Comparison of ENCODE assay signal across 1 cellular context in the genomic region with DNA sequence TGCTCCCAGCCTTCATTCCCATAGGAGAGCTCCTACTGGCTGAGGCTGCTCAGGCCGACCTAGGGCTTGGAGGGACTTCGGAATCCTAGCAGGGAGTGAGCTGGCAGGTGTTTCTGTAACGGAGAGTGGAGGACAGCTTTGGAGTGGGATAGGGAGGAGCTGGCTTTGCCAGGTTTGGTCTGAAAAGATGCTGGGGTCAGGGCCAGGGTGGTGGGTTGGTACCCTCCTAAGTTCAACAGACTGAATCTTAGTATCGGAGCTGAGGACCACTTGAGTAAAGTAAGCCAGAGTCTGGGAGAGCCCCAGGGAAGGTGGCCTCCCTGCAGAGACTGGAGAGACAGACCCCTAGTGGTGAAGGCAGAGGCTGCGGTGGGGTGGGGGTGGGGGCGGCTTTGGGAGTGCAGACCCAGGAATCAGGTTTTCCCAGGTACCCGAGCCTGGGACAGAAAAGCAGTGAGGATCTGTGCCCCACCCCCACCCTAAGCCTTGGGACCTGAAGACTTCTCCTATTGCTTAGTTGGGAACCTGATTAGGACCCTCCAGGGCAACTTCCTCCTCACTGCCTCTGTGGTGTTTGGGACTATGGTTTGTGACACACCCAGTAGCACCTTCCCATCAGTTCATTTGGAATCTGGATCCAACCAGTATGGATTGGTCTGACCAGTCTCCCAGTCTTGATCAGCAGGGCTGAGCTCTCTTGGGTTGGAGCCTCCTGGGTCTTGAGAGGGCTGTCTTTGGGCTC.
A peak's percentile ranks its signal among the peaks of the same experiment; 100 is the strongest.
TF ChIP-seq lines count a peak whose summit lies in the region.

No MANE protein-coding gene starts in this region.

TF ChIP-seq in GM12878, 131 proteins besides CTCF, POLR2A, EP300 and RAD21 (continues in another document):
- no peak for TF ChIP-seq MEF2B (IDR thresholded peaks at IDR 0.05; ENCODE audit: partially characterized antibody, poor library complexity, severe bottlenecking)
- TF ChIP-seq USF1 (IDR thresholded peaks at IDR 0.05; ENCODE audit: borderline replicate concordance, extremely low read length, insufficient read depth, low read depth, low read length): no peak
- TF ChIP-seq RUNX3 (IDR thresholded peaks at IDR 0.05; ENCODE audit: low read length): peak; percentile 78
- peak; percentile 45; the same call in 1 of the 2 replicates for TF ChIP-seq GATAD2B (conservative IDR thresholded peaks at IDR 0.05; ENCODE audit: low read depth)
- peak; percentile 27 to 51 for TF ChIP-seq IKZF2 (IDR thresholded peaks at IDR 0.05)
- TF ChIP-seq SMAD5 (IDR thresholded peaks at IDR 0.05; ENCODE audit: low read depth): no peak
- no peak for TF ChIP-seq PKNOX1 (IDR thresholded peaks at IDR 0.05)
- no peak for TF ChIP-seq TARDBP (IDR thresholded peaks at IDR 0.05; ENCODE audit: borderline replicate concordance)
- TF ChIP-seq IKZF1 (conservative IDR thresholded peaks at IDR 0.05): peak; percentile 47; the same call in 1 of the 2 replicates
- no peak for TF ChIP-seq CBX5 (IDR thresholded peaks at IDR 0.05; ENCODE audit: low read depth)
- no peak for TF ChIP-seq TCF12 (IDR thresholded peaks at IDR 0.05; ENCODE audit: low read depth, low read length)
- TF ChIP-seq, protein P1, sequence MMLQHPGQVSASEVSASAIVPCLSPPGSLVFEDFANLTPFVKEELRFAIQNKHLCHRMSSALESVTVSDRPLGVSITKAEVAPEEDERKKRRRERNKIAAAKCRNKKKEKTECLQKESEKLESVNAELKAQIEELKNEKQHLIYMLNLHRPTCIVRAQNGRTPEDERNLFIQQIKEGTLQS (IDR thresholded peaks at IDR 0.05; ENCODE audit: borderline replicate concordance, extremely low read depth, low read depth, low read length): no peak
- no peak for TF ChIP-seq ZNF384 (IDR thresholded peaks at IDR 0.05; ENCODE audit: borderline replicate concordance, low read depth, low read length)
- TF ChIP-seq KLF5 (IDR thresholded peaks at IDR 0.05; ENCODE audit: partially characterized antibody): no peak
- no peak for TF ChIP-seq CREB1 (IDR thresholded peaks at IDR 0.05; ENCODE audit: low read depth)
- TF ChIP-seq CREM (IDR thresholded peaks at IDR 0.05; ENCODE audit: low read depth): no peak
- peak in 1 of 2 experiments; percentile 47; a peak in 2 of 3 replicates for TF ChIP-seq EGR1 (IDR thresholded peaks at IDR 0.05; ENCODE audit: borderline replicate concordance in 1 of 2, low read depth in 2 of 2, low read length in 2 of 2)
- peak; percentile 41; the same call in 1 of the 2 replicates for TF ChIP-seq YY1 (IDR thresholded peaks at IDR 0.05; ENCODE audit: low read depth, low read length)
- TF ChIP-seq RBBP5 (conservative IDR thresholded peaks at IDR 0.05): no peak
- TF ChIP-seq, protein P2, sequence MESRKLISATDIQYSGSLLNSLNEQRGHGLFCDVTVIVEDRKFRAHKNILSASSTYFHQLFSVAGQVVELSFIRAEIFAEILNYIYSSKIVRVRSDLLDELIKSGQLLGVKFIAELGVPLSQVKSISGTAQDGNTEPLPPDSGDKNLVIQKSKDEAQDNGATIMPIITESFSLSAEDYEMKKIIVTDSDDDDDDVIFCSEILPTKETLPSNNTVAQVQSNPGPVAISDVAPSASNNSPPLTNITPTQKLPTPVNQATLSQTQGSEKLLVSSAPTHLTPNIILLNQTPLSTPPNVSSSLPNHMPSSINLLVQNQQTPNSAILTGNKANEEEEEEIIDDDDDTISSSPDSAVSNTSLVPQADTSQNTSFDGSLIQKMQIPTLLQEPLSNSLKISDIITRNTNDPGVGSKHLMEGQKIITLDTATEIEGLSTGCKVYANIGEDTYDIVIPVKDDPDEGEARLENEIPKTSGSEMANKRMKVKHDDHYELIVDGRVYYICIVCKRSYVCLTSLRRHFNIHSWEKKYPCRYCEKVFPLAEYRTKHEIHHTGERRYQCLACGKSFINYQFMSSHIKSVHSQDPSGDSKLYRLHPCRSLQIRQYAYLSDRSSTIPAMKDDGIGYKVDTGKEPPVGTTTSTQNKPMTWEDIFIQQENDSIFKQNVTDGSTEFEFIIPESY (IDR thresholded peaks at IDR 0.05): no peak
- TF ChIP-seq E2F4 (IDR thresholded peaks at IDR 0.05; ENCODE audit: low read depth, low read length): no peak
- 0 out of 2 replicates have a peak, but pooled peaks have one; percentile 18 for TF ChIP-seq NBN (IDR thresholded peaks at IDR 0.05)
- TF ChIP-seq SMARCA5 (IDR thresholded peaks at IDR 0.05): no peak; the same call in 1 of the 2 replicates
- TF ChIP-seq, protein P3, sequence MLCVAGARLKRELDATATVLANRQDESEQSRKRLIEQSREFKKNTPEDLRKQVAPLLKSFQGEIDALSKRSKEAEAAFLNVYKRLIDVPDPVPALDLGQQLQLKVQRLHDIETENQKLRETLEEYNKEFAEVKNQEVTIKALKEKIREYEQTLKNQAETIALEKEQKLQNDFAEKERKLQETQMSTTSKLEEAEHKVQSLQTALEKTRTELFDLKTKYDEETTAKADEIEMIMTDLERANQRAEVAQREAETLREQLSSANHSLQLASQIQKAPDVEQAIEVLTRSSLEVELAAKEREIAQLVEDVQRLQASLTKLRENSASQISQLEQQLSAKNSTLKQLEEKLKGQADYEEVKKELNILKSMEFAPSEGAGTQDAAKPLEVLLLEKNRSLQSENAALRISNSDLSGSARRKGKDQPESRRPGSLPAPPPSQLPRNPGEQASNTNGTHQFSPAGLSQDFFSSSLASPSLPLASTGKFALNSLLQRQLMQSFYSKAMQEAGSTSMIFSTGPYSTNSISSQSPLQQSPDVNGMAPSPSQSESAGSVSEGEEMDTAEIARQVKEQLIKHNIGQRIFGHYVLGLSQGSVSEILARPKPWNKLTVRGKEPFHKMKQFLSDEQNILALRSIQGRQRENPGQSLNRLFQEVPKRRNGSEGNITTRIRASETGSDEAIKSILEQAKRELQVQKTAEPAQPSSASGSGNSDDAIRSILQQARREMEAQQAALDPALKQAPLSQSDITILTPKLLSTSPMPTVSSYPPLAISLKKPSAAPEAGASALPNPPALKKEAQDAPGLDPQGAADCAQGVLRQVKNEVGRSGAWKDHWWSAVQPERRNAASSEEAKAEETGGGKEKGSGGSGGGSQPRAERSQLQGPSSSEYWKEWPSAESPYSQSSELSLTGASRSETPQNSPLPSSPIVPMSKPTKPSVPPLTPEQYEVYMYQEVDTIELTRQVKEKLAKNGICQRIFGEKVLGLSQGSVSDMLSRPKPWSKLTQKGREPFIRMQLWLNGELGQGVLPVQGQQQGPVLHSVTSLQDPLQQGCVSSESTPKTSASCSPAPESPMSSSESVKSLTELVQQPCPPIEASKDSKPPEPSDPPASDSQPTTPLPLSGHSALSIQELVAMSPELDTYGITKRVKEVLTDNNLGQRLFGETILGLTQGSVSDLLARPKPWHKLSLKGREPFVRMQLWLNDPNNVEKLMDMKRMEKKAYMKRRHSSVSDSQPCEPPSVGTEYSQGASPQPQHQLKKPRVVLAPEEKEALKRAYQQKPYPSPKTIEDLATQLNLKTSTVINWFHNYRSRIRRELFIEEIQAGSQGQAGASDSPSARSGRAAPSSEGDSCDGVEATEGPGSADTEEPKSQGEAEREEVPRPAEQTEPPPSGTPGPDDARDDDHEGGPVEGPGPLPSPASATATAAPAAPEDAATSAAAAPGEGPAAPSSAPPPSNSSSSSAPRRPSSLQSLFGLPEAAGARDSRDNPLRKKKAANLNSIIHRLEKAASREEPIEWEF (IDR thresholded peaks at IDR 0.05; ENCODE audit: insufficient replicate concordance, low read depth, low read length): no peak
- TF ChIP-seq, protein P4, sequence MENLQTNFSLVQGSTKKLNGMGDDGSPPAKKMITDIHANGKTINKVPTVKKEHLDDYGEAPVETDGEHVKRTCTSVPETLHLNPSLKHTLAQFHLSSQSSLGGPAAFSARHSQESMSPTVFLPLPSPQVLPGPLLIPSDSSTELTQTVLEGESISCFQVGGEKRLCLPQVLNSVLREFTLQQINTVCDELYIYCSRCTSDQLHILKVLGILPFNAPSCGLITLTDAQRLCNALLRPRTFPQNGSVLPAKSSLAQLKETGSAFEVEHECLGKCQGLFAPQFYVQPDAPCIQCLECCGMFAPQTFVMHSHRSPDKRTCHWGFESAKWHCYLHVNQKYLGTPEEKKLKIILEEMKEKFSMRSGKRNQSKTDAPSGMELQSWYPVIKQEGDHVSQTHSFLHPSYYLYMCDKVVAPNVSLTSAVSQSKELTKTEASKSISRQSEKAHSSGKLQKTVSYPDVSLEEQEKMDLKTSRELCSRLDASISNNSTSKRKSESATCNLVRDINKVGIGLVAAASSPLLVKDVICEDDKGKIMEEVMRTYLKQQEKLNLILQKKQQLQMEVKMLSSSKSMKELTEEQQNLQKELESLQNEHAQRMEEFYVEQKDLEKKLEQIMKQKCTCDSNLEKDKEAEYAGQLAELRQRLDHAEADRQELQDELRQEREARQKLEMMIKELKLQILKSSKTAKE (IDR thresholded peaks at IDR 0.05; ENCODE audit: low read depth, poor library complexity, severe bottlenecking): no peak
- no peak for TF ChIP-seq NR2C2 (IDR thresholded peaks at IDR 0.05; ENCODE audit: borderline replicate concordance, control insufficient read depth, insufficient read length, low read depth)
- no peak for TF ChIP-seq PML (IDR thresholded peaks at IDR 0.05; ENCODE audit: low read length)
- TF ChIP-seq NFXL1 (IDR thresholded peaks at IDR 0.05; ENCODE audit: borderline replicate concordance): no peak
- TF ChIP-seq ZZZ3 (IDR thresholded peaks at IDR 0.05; ENCODE audit: control insufficient read depth, insufficient read length, low read depth): no peak
- TF ChIP-seq EED (IDR thresholded peaks at IDR 0.05; ENCODE audit: low read depth): 0 out of 2 replicates have a peak, but pooled peaks have one; percentile 27
- no peak for TF ChIP-seq BACH1 (IDR thresholded peaks at IDR 0.05; ENCODE audit: borderline replicate concordance)
- no peak for TF ChIP-seq HCFC1 (IDR thresholded peaks at IDR 0.05; ENCODE audit: low read length)
- TF ChIP-seq WRNIP1 (IDR thresholded peaks at IDR 0.05; ENCODE audit: borderline replicate concordance, low read depth, low read length): no peak
- TF ChIP-seq, protein P5, sequence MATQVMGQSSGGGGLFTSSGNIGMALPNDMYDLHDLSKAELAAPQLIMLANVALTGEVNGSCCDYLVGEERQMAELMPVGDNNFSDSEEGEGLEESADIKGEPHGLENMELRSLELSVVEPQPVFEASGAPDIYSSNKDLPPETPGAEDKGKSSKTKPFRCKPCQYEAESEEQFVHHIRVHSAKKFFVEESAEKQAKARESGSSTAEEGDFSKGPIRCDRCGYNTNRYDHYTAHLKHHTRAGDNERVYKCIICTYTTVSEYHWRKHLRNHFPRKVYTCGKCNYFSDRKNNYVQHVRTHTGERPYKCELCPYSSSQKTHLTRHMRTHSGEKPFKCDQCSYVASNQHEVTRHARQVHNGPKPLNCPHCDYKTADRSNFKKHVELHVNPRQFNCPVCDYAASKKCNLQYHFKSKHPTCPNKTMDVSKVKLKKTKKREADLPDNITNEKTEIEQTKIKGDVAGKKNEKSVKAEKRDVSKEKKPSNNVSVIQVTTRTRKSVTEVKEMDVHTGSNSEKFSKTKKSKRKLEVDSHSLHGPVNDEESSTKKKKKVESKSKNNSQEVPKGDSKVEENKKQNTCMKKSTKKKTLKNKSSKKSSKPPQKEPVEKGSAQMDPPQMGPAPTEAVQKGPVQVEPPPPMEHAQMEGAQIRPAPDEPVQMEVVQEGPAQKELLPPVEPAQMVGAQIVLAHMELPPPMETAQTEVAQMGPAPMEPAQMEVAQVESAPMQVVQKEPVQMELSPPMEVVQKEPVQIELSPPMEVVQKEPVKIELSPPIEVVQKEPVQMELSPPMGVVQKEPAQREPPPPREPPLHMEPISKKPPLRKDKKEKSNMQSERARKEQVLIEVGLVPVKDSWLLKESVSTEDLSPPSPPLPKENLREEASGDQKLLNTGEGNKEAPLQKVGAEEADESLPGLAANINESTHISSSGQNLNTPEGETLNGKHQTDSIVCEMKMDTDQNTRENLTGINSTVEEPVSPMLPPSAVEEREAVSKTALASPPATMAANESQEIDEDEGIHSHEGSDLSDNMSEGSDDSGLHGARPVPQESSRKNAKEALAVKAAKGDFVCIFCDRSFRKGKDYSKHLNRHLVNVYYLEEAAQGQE (IDR thresholded peaks at IDR 0.05; ENCODE audit: low read depth, low read length): no peak
- no peak for TF ChIP-seq ZNF622 (IDR thresholded peaks at IDR 0.05)
- no peak for TF ChIP-seq NRF1 (conservative IDR thresholded peaks at IDR 0.05; ENCODE audit: low read depth, low read length)
- TF ChIP-seq FOS (IDR thresholded peaks at IDR 0.05; ENCODE audit: borderline replicate concordance, extremely low read depth, insufficient read length): no peak
- TF ChIP-seq, protein P6, sequence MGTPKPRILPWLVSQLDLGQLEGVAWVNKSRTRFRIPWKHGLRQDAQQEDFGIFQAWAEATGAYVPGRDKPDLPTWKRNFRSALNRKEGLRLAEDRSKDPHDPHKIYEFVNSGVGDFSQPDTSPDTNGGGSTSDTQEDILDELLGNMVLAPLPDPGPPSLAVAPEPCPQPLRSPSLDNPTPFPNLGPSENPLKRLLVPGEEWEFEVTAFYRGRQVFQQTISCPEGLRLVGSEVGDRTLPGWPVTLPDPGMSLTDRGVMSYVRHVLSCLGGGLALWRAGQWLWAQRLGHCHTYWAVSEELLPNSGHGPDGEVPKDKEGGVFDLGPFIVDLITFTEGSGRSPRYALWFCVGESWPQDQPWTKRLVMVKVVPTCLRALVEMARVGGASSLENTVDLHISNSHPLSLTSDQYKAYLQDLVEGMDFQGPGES (IDR thresholded peaks at IDR 0.05): no peak
- no peak for TF ChIP-seq SMC3 (IDR thresholded peaks at IDR 0.05; ENCODE audit: borderline replicate concordance, low read length)
- TF ChIP-seq TCF3 (IDR thresholded peaks at IDR 0.05; ENCODE audit: borderline replicate concordance, insufficient read depth, low read depth, low read length): no peak
- TF ChIP-seq RELA (IDR thresholded peaks at IDR 0.05; ENCODE audit: borderline replicate concordance, partially characterized antibody): no peak
- no peak for TF ChIP-seq PAX8 (IDR thresholded peaks at IDR 0.05)
- TF ChIP-seq MEF2A (IDR thresholded peaks at IDR 0.05; ENCODE audit: insufficient read depth, low read depth, low read length): 0 out of 2 replicates have a peak, but pooled peaks have one; percentile 3
